In genomic region chr7:137967143-137968018, GRCh38 we compare ENCODE assay signal across 1 cellular context.
TF ChIP-seq lines count a peak whose summit lies in the region.

No MANE protein-coding gene starts in this region.

TF ChIP-seq in K562, 482 proteins besides CTCF, POLR2A, EP300 and RAD21 (continued from another document and continues in another):
- TF ChIP-seq, protein P1, sequence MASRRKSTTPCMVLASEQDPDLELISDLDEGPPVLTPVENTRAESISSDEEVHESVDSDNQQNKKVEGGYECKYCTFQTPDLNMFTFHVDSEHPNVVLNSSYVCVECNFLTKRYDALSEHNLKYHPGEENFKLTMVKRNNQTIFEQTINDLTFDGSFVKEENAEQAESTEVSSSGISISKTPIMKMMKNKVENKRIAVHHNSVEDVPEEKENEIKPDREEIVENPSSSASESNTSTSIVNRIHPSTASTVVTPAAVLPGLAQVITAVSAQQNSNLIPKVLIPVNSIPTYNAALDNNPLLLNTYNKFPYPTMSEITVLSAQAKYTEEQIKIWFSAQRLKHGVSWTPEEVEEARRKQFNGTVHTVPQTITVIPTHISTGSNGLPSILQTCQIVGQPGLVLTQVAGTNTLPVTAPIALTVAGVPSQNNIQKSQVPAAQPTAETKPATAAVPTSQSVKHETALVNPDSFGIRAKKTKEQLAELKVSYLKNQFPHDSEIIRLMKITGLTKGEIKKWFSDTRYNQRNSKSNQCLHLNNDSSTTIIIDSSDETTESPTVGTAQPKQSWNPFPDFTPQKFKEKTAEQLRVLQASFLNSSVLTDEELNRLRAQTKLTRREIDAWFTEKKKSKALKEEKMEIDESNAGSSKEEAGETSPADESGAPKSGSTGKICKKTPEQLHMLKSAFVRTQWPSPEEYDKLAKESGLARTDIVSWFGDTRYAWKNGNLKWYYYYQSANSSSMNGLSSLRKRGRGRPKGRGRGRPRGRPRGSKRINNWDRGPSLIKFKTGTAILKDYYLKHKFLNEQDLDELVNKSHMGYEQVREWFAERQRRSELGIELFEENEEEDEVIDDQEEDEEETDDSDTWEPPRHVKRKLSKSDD (conservative IDR thresholded peaks at IDR 0.05; ENCODE audit: low read length) = no peak
- no peak for TF ChIP-seq ZNF436 (CRISPR knock-in tag; IDR thresholded peaks at IDR 0.05)
- peak; percentile 4 for TF ChIP-seq PRDM10 (IDR thresholded peaks at IDR 0.05; ENCODE audit: partially characterized antibody)
- TF ChIP-seq PHF20 (IDR thresholded peaks at IDR 0.05; ENCODE audit: partially characterized antibody) = no peak
- TF ChIP-seq, protein P2, sequence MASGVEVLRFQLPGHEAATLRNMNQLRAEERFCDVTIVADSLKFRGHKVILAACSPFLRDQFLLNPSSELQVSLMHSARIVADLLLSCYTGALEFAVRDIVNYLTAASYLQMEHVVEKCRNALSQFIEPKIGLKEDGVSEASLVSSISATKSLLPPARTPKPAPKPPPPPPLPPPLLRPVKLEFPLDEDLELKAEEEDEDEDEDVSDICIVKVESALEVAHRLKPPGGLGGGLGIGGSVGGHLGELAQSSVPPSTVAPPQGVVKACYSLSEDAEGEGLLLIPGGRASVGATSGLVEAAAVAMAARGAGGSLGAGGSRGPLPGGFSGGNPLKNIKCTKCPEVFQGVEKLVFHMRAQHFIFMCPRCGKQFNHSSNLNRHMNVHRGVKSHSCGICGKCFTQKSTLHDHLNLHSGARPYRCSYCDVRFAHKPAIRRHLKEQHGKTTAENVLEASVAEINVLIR (CRISPR knock-in tag; IDR thresholded peaks at IDR 0.05) = no peak
- no peak for TF ChIP-seq PKNOX1 (IDR thresholded peaks at IDR 0.05)
- no peak for TF ChIP-seq ZNF274 (IDR thresholded peaks at IDR 0.05; ENCODE audit: borderline replicate concordance, low read depth, low read length)
- TF ChIP-seq ZNF318 (IDR thresholded peaks at IDR 0.05; ENCODE audit: borderline replicate concordance in 1 of 2, low read depth in 1 of 2) = no peak
- peak; percentile 48 to 61; a peak in 3 of 4 replicates for TF ChIP-seq FOXK2 (conservative IDR thresholded peaks at IDR 0.05 in 1 of 2, IDR thresholded peaks at IDR 0.05 in 1 of 2; ENCODE audit: low read depth in 2 of 2)
- peak; percentile 79 for TF ChIP-seq C11orf30 (IDR thresholded peaks at IDR 0.05; ENCODE audit: low read depth)
- TF ChIP-seq NCOA2 (IDR thresholded peaks at IDR 0.05; ENCODE audit: partially characterized antibody in 2 of 2) = no peak
- no peak for TF ChIP-seq ZNF449 (CRISPR knock-in tag; IDR thresholded peaks at IDR 0.05)
- no peak for TF ChIP-seq KDM5B (IDR thresholded peaks at IDR 0.05; ENCODE audit: insufficient replicate concordance, low read depth, low read length)
- 0 out of 2 replicates have a peak, but pooled peaks have one; percentile 24 for TF ChIP-seq ZBTB7A (IDR thresholded peaks at IDR 0.05; ENCODE audit: borderline replicate concordance, control insufficient read depth, low read depth, low read length)
- TF ChIP-seq NR1H2 (CRISPR knock-in tag; IDR thresholded peaks at IDR 0.05) = no peak
- TF ChIP-seq ETS1 (conservative IDR thresholded peaks at IDR 0.05; ENCODE audit: control insufficient read depth, low read depth, low read length) = 0 out of 2 replicates have a peak, but pooled peaks have one; percentile 25
- TF ChIP-seq BDP1 (IDR thresholded peaks at IDR 0.05; ENCODE audit: insufficient read depth, insufficient read length) = no peak
- TF ChIP-seq WHSC1 (IDR thresholded peaks at IDR 0.05; ENCODE audit: low read length) = no peak
- TF ChIP-seq ESRRB (CRISPR knock-in tag; IDR thresholded peaks at IDR 0.05; ENCODE audit: borderline replicate concordance) = no peak
- peak; percentile 90 for TF ChIP-seq CCNT2 (IDR thresholded peaks at IDR 0.05; ENCODE audit: borderline replicate concordance, extremely low read depth, insufficient read length, low read depth, low read length)
- TF ChIP-seq, protein P3, sequence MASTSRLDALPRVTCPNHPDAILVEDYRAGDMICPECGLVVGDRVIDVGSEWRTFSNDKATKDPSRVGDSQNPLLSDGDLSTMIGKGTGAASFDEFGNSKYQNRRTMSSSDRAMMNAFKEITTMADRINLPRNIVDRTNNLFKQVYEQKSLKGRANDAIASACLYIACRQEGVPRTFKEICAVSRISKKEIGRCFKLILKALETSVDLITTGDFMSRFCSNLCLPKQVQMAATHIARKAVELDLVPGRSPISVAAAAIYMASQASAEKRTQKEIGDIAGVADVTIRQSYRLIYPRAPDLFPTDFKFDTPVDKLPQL (IDR thresholded peaks at IDR 0.05; ENCODE audit: extremely low read depth, insufficient read length) = no peak
- TF ChIP-seq RBM34 (IDR thresholded peaks at IDR 0.05; ENCODE audit: borderline replicate concordance, insufficient read depth, low read length) = no peak
- no peak for TF ChIP-seq ZNF76 (CRISPR knock-in tag; IDR thresholded peaks at IDR 0.05; ENCODE audit: borderline replicate concordance)
- peak; percentile 37 for TF ChIP-seq RBBP5 (IDR thresholded peaks at IDR 0.05; ENCODE audit: borderline replicate concordance, insufficient read depth, low read length, poor library complexity, severe bottlenecking)
- TF ChIP-seq KAT7 (CRISPR knock-in tag; IDR thresholded peaks at IDR 0.05; ENCODE audit: borderline replicate concordance) = no peak
- no peak for TF ChIP-seq ZNF668 (CRISPR knock-in tag; IDR thresholded peaks at IDR 0.05)
- TF ChIP-seq THRA (IDR thresholded peaks at IDR 0.05) = no peak
- no peak for TF ChIP-seq CHCHD3 (CRISPR knock-in tag; IDR thresholded peaks at IDR 0.05)
